In genomic region chr2:197982565-197982964, GRCh38 we compare ENCODE assay signal across 25 cellular contexts.
"Had no signal": no experiment of that assay in that cellular context is flagged by ENCODE, and none has a peak within 500 bp of the region (broad histone marks: within the 10 kb centered on the region; RNA-seq: fewer than 3 reads in every experiment).

No MANE protein-coding gene starts in this region.

- H3K4me3 Mint-ChIP-seq: activated B cell treated with CpG ODN at 0.5 μM for 24 hours; activated CD8-positive, alpha-beta T cell treated with anti-CD3 and anti-CD28 coated beads for 36 hours; activated naive CD4-positive, alpha-beta T cell treated with anti-CD3 and anti-CD28 coated beads, Interleukin-2, amount 50 U/mL, for 24 hours; activated naive CD8-positive, alpha-beta T cell treated with anti-CD3 and anti-CD28 coated beads, Interleukin-2, amount 50 U/mL, for 24 hours; activated T-cell treated with anti-CD3 and anti-CD28 coated beads, Interleukin-2, amount 50 U/mL, for 4 hours; naive B cell; nephron progenitor cell; stimulated activated naive B cell treated with anti-CD40 and anti-IgM and Interleukin-4, amounts not matched to agents 10 μg/mL and 1 μg/mL and 100 μg/mL, for 72 hours had no signal

- H3K9me3 ChIP-seq: esophagus muscularis mucosa, ovary, prostate gland, sigmoid colon, stomach, thyroid gland, upper lobe of left lung had no signal

- DNase-seq: activated B cell treated with CpG ODN at 0.5 μM for 24 hours; activated CD4-positive, alpha-beta T cell treated with anti-CD3 and anti-CD28 coated beads, Interleukin-2, amount 50 U/mL, for 1 hour; activated CD8-positive, alpha-beta T cell treated with anti-CD3 and anti-CD28 coated beads for 36 hours; activated naive CD8-positive, alpha-beta T cell treated with anti-CD3 and anti-CD28 coated beads, Interleukin-2, amount 50 U/mL, for 24 hours; activated T-cell treated with anti-CD3 and anti-CD28 coated beads, Interleukin-2, amount 50 U/mL, for 4 hours; amygdala; caudate nucleus; foreskin melanocyte; islet precursor cell; left cardiac atrium; mammary epithelial cell; naive B cell; nephron progenitor cell; ovary; sigmoid colon; stimulated activated CD4-positive, alpha-beta T cell treated with anti-CD3 and anti-CD28 coated beads, Interleukin-1b, Interleukin-23, amount 100 ng/mL, for 48 hours; stimulated activated naive B cell treated with anti-CD40 and anti-IgM and Interleukin-4, amounts not matched to agents 10 μg/mL and 1 μg/mL and 100 μg/mL, for 72 hours; stomach; thyroid gland; upper lobe of left lung had no signal

- H3K36me3 ChIP-seq: esophagus muscularis mucosa, ovary, prostate gland, sigmoid colon, stomach, thyroid gland, upper lobe of left lung had no signal

- H3K27ac Mint-ChIP-seq: activated B cell treated with CpG ODN at 0.5 μM for 24 hours; activated CD8-positive, alpha-beta T cell treated with anti-CD3 and anti-CD28 coated beads for 36 hours; activated naive CD4-positive, alpha-beta T cell treated with anti-CD3 and anti-CD28 coated beads, Interleukin-2, amount 50 U/mL, for 24 hours; activated naive CD8-positive, alpha-beta T cell treated with anti-CD3 and anti-CD28 coated beads, Interleukin-2, amount 50 U/mL, for 24 hours; activated T-helper 2 cell treated with anti-CD3 and anti-CD28 coated beads, Interferon-gamma antibody, Interleukin-2, Interleukin-4, amounts not matched to agents 10 μg/mL and 5 μg/mL and 100 μg/mL, durations not matched to agents 14 hours and 24 hours and 36 hours; nephron progenitor cell; stimulated activated naive B cell treated with anti-CD40 and anti-IgM and Interleukin-4, amounts not matched to agents 10 μg/mL and 1 μg/mL and 100 μg/mL, for 72 hours had no signal

- H3K27me3 Mint-ChIP-seq: activated B cell treated with CpG ODN at 0.5 μM for 24 hours; activated CD8-positive, alpha-beta T cell treated with anti-CD3 and anti-CD28 coated beads for 36 hours; activated naive CD4-positive, alpha-beta T cell treated with anti-CD3 and anti-CD28 coated beads, Interleukin-2, amount 50 U/mL, for 24 hours; activated naive CD8-positive, alpha-beta T cell treated with anti-CD3 and anti-CD28 coated beads, Interleukin-2, amount 50 U/mL, for 24 hours; naive B cell; stimulated activated naive B cell treated with anti-CD40 and anti-IgM and Interleukin-4, amounts not matched to agents 10 μg/mL and 1 μg/mL and 100 μg/mL, for 72 hours had no signal

- ATAC-seq: activated CD8-positive, alpha-beta T cell treated with anti-CD3 and anti-CD28 coated beads for 36 hours; activated naive CD8-positive, alpha-beta T cell treated with anti-CD3 and anti-CD28 coated beads, Interleukin-2, amount 50 U/mL, for 24 hours; activated T-cell treated with anti-CD3 and anti-CD28 coated beads, Interleukin-2, amount 50 U/mL, for 4 hours; left cardiac atrium; stimulated activated naive B cell treated with anti-CD40 and anti-IgM and Interleukin-4, amounts not matched to agents 10 μg/mL and 1 μg/mL and 100 μg/mL, for 72 hours had no signal

- H3K4me1 Mint-ChIP-seq: activated B cell treated with CpG ODN at 0.5 μM for 24 hours; naive B cell; nephron progenitor cell; stimulated activated naive B cell treated with anti-CD40 and anti-IgM and Interleukin-4, amounts not matched to agents 10 μg/mL and 1 μg/mL and 100 μg/mL, for 72 hours had no signal

- H3K4me3 ChIP-seq: esophagus muscularis mucosa, ovary, prostate gland, sigmoid colon, smooth muscle cell, stomach, thyroid gland, upper lobe of left lung had no signal

- H3K4me1 ChIP-seq: prostate gland, thyroid gland, upper lobe of left lung had no signal

- H3K4me2 ChIP-seq: smooth muscle cell had no signal

- H3K36me3 Mint-ChIP-seq: naive B cell; stimulated activated naive B cell treated with anti-CD40 and anti-IgM and Interleukin-4, amounts not matched to agents 10 μg/mL and 1 μg/mL and 100 μg/mL, for 72 hours had no signal

- H3K27me3 ChIP-seq: esophagus muscularis mucosa, ovary, sigmoid colon, stomach, thyroid gland, upper lobe of left lung had no signal

- H3K27ac ChIP-seq: esophagus muscularis mucosa, ovary, prostate gland, sigmoid colon, stomach, thyroid gland, upper lobe of left lung had no signal

- H3K9me3 Mint-ChIP-seq: activated CD8-positive, alpha-beta T cell treated with anti-CD3 and anti-CD28 coated beads for 36 hours; activated naive CD4-positive, alpha-beta T cell treated with anti-CD3 and anti-CD28 coated beads, Interleukin-2, amount 50 U/mL, for 24 hours; activated naive CD8-positive, alpha-beta T cell treated with anti-CD3 and anti-CD28 coated beads, Interleukin-2, amount 50 U/mL, for 24 hours; activated T-cell treated with anti-CD3 and anti-CD28 coated beads, Interleukin-2, amount 50 U/mL, for 4 hours; activated T-helper 2 cell treated with anti-CD3 and anti-CD28 coated beads, Interferon-gamma antibody, Interleukin-2, Interleukin-4, amounts not matched to agents 10 μg/mL and 5 μg/mL and 100 μg/mL, durations not matched to agents 14 hours and 24 hours and 36 hours; nephron progenitor cell; stimulated activated naive B cell treated with anti-CD40 and anti-IgM and Interleukin-4, amounts not matched to agents 10 μg/mL and 1 μg/mL and 100 μg/mL, for 72 hours had no signal
